ENCODE assay signal across 28 cellular contexts in genomic region chr2:22854588-22854987, GRCh38.
DNase-seq lines count a peak whose midpoint lies in the region; ATAC-seq, FAIRE-seq and TF ChIP-seq lines count a peak whose summit lies in the region.
"Had no signal": no experiment of that assay in that cellular context is flagged by ENCODE, and none has a peak within 500 bp of the region (broad histone marks: within the 10 kb centered on the region; RNA-seq: fewer than 3 reads in every experiment).

No MANE protein-coding gene starts in this region.

- peaks cover 0 to 17% (median 0%) of the 10 kb centered on the region in 4 donors for H3K4me1 ChIP-seq in tibial nerve
- H3K4me1 ChIP-seq: SJSA1 had no signal

- no peaks in the 10 kb centered on the region for H3K9me3 ChIP-seq in tibial nerve
- H3K9me3 ChIP-seq: SJSA1 had no signal

- no peak for TF ChIP-seq POLR2A in tibial nerve (IDR thresholded peaks at IDR 0.05)

- DNase-seq in dorsolateral prefrontal cortex (peak in 7 of 10 donors; percentile 29 to 65 (median 44)), hippocampal formation (lab: John Stamatoyannopoulos, UW) (peak; percentile 17 to 31), pons (ENCODE audit: low spot score) (peak; percentile 84), tibial nerve (ENCODE audit: low spot score in 2 of 2) (no peak), NCI-H345 treated with DMSO at 0.1 percent for 48 hours (lab: John Stamatoyannopoulos, UW; ENCODE audit: unreplicated experiment) (no peak), HTR-8/SVneo (ENCODE audit: insufficient read length, low spot score) (no peak)
- DNase-seq: CD8-positive, alpha-beta memory T cell; DMS 273 treated with DMSO at 0.1 percent for 48 hours; DMS79; EL; GDM1; Karpas-422; NCI-H1092; NCI-H1417 treated with DMSO at 0.1 percent for 48 hours; NCI-H1694 treated with DMSO at 0.1 percent for 48 hours; NCI-H2081 treated with DMSO at 0.1 percent for 48 hours; NCI-H2171; NCI-H226; NCI-H510A treated with DMSO at 0.1 percent for 48 hours; NCI-H774; PC-3 had no signal

- WGBS in tibial nerve, 2 donors = 38 to 62% methylated on average over 3 of the region's 3 CpGs

- H3K4me3 ChIP-seq in dorsolateral prefrontal cortex (peak overlapping the region in 10 of 59 donors; percentile 0 to 46 (median 14)), tibial nerve (no peak overlapping the region)
- H3K4me3 ChIP-seq: GM12878, SJSA1 had no signal

- no peak for TF ChIP-seq EP300 in tibial nerve (IDR thresholded peaks at IDR 0.05)

- FAIRE-seq in HTR-8/SVneo (lab: Jason Lieb, UNC) = no peak
- FAIRE-seq: GM12878, H54, HepG2 had no signal

- intact Hi-C loops in dorsolateral prefrontal cortex (cut with DNase I) = no loop called here

- no peak for ATAC-seq in GM21786 (IDR thresholded peaks at IDR 0.05; ENCODE audit: unreplicated experiment)
- ATAC-seq: GM12878, HepG2, PC-3, Right ventricle myocardium inferior had no signal

- no peaks in the 10 kb centered on the region for H3K36me3 ChIP-seq in tibial nerve
- H3K36me3 ChIP-seq: SJSA1 had no signal

- H3K27ac ChIP-seq in dorsolateral prefrontal cortex (peak overlapping the region in 58 of 59 donors; percentile 54 to 97 (median 85)), tibial nerve (peak overlapping the region in 3 of 4 donors; percentile 40 to 83 (median 74))
- H3K27ac ChIP-seq: C4-2B, SJSA1 had no signal

- TF ChIP-seq CTCF in dorsolateral prefrontal cortex (IDR thresholded peaks at IDR 0.05 in 54 of 56, conservative IDR thresholded peaks at IDR 0.05 in 2 of 56; ENCODE audit: low read depth in 1 of 56, partially characterized antibody in 56 of 56) = peak in 23 of 56 donors; percentile 3 to 57 (median 21)
- TF ChIP-seq CTCF in tibial nerve (IDR thresholded peaks at IDR 0.05) = no peak

- no peaks in the 10 kb centered on the region for H3K27me3 ChIP-seq in dorsolateral prefrontal cortex
- H3K27me3 ChIP-seq in tibial nerve = no peaks in the 10 kb centered on the region
- H3K27me3 ChIP-seq: SJSA1 had no signal

Comparison
In these comparisons a context has a peak if more than half of its experiments do, and no peak if none do; other contexts are left out.
1. DNase-seq: peak in dorsolateral prefrontal cortex (7 of 10), hippocampal formation (2 of 2) and pons (single experiment); none in tibial nerve (0 of 2), NCI-H345 treated with DMSO at 0.1 percent for 48 hours (single experiment) and HTR-8/SVneo (single experiment).